In the genomic region with DNA sequence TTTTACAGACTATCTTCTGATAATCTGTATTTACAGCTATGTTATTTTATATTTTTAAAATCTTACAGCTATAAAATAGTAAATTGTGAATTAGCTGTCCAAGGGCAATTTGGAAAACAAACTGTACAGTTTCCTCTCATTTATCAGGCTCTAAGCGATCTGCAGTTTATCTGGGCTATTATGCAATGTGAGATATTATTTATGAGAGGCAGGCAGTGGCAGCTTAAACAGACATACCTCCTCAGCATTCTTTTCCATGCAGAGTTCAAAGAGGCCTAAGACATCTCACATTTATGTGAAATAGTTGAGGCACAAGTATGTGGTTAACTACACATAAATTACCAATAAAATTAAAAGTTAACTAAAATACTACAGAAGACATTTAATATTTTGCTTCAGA, we compare ENCODE assay signal across 24 cellular contexts. TPM values are rescaled to one million over a fixed set of nuclear protein-coding genes. Genes with fewer than 3 reads are reported as not detected.
DNase-seq lines count a peak whose midpoint lies in the region; ATAC-seq and TF ChIP-seq lines count a peak whose summit lies in the region.
"Had no signal": no experiment of that assay in that cellular context is flagged by ENCODE, and none has a peak within 500 bp of the region (broad histone marks: within the 10 kb centered on the region; RNA-seq: fewer than 3 reads in every experiment).

No MANE protein-coding gene starts in this region.

- ATAC-seq in Right ventricle myocardium superior (ENCODE audit: poor library complexity) (peak; percentile 22), right cardiac atrium (no peak), gastroesophageal sphincter (no peak)
- ATAC-seq in stimulated activated naive B cell treated with anti-CD40 and anti-IgM and Interleukin-4, amounts not matched to agents 10 μg/mL and 1 μg/mL and 100 μg/mL, for 72 hours (replicated peaks): no peak
- ATAC-seq in activated T-helper 17 cell treated with anti-CD3 and anti-CD28 coated beads, Interleukin-2, amount 50 U/mL, for 72 hours (replicated peaks): no peak
- ATAC-seq: A549, PC-3, right lobe of liver had no signal

- TF ChIP-seq POLR2A in gastroesophageal sphincter (IDR thresholded peaks at IDR 0.05) (no peak), tibial nerve (IDR thresholded peaks at IDR 0.05) (no peak)

- H3K27ac ChIP-seq in right cardiac atrium (ENCODE audit: low read length) (no peak overlapping the region), gastroesophageal sphincter (no peak overlapping the region), tibial nerve (no peak overlapping the region)
- H3K27ac ChIP-seq: A549, right lobe of liver, testis had no signal

- intact Hi-C loops in Right ventricle myocardium superior (cut with DNase I) (no loop called here), right cardiac atrium (cut with DNase I) (no loop called here)

- WGBS in right cardiac atrium: 30% methylated on average over 1 of the region's 1 CpG
- WGBS in gastroesophageal sphincter (ENCODE audit: low coverage in 1 of 2), 2 donors: 45 to 80% methylated on average over 1 of the region's 1 CpG
- WGBS in tibial nerve, 2 donors: 60 to 78% methylated on average over 1 of the region's 1 CpG

- H3K4me1 Mint-ChIP-seq in stimulated activated naive B cell treated with anti-CD40 and anti-IgM and Interleukin-4, amounts not matched to agents 10 μg/mL and 1 μg/mL and 100 μg/mL, for 72 hours: peaks cover 26 to 37% of the 10 kb centered on the region in 2 donors
- no peaks in the 10 kb centered on the region for H3K4me1 Mint-ChIP-seq in activated T-helper 17 cell treated with anti-CD3 and anti-CD28 coated beads, Interleukin-2, amount 50 U/mL, for 72 hours

- no peaks in the 10 kb centered on the region for H3K27me3 Mint-ChIP-seq in stimulated activated naive B cell treated with anti-CD40 and anti-IgM and Interleukin-4, amounts not matched to agents 10 μg/mL and 1 μg/mL and 100 μg/mL, for 72 hours
- H3K27me3 Mint-ChIP-seq in activated T-helper 17 cell treated with anti-CD3 and anti-CD28 coated beads, Interleukin-2, amount 50 U/mL, for 72 hours: no peaks in the 10 kb centered on the region

- H3K27ac Mint-ChIP-seq in stimulated activated naive B cell treated with anti-CD40 and anti-IgM and Interleukin-4, amounts not matched to agents 10 μg/mL and 1 μg/mL and 100 μg/mL, for 72 hours: no peak overlapping the region
- H3K27ac Mint-ChIP-seq in activated T-helper 17 cell treated with anti-CD3 and anti-CD28 coated beads, Interleukin-2, amount 50 U/mL, for 72 hours: no peak overlapping the region
- H3K27ac Mint-ChIP-seq: T-helper 1 cell treated with Interleukin-12 subunit alpha and Interleukin-12 subunit beta and Interleukin-4 antibody, amounts not matched to agents 30 μg/mL and 1 μg/mL, for 36 hours had no signal

- H3K4me1 ChIP-seq in right cardiac atrium (ENCODE audit: control insufficient read depth, insufficient read depth, low read length) (peaks cover 6% of the 10 kb centered on the region), gastroesophageal sphincter (no peaks in the 10 kb centered on the region), tibial nerve (peaks cover 0 to 10% (median 0%) of the 10 kb centered on the region in 4 donors)
- H3K4me1 ChIP-seq: A549, right lobe of liver had no signal

- H3K9me3 ChIP-seq in right cardiac atrium (ENCODE audit: control insufficient read depth, low read length) (no peaks in the 10 kb centered on the region), gastroesophageal sphincter (no peaks in the 10 kb centered on the region), tibial nerve (no peaks in the 10 kb centered on the region)
- H3K9me3 ChIP-seq: A549, right lobe of liver, testis had no signal

- no peak for TF ChIP-seq CTCF in gastroesophageal sphincter (IDR thresholded peaks at IDR 0.05)
- TF ChIP-seq CTCF in tibial nerve (IDR thresholded peaks at IDR 0.05): no peak

- TF ChIP-seq EP300 in gastroesophageal sphincter (IDR thresholded peaks at IDR 0.05): no peak
- TF ChIP-seq EP300 in tibial nerve (IDR thresholded peaks at IDR 0.05): no peak

- H3K36me3 ChIP-seq in gastroesophageal sphincter (peaks cover 0 to 5% of the 10 kb centered on the region in 2 donors), tibial nerve (peaks cover 0 to 16% (median 0%) of the 10 kb centered on the region in 3 donors)
- H3K36me3 ChIP-seq: right lobe of liver had no signal

- DNase-seq in Right ventricle myocardium superior (no peak), right cardiac atrium (no peak), NCI-H226 (peak; percentile 5), amniotic epithelial cell (ENCODE audit: low read depth) (peak; percentile 86), tibial nerve (ENCODE audit: low spot score in 2 of 2) (no peak)
- no peak for DNase-seq in stimulated activated naive B cell treated with anti-CD40 and anti-IgM and Interleukin-4, amounts not matched to agents 10 μg/mL and 1 μg/mL and 100 μg/mL, for 72 hours
- DNase-seq: activated CD4-positive, alpha-beta T cell treated with anti-CD3 and anti-CD28 coated beads, Interleukin-2, amount 50 U/mL, for 48 hours; activated gamma-delta T cell treated with Interleukin-2 at 50 U/mL for 16 hours; amygdala; C1 segment of cervical spinal cord; dorsolateral prefrontal cortex; EL; hippocampal formation; mammary epithelial cell; NCI-H1105; NCI-H524; occipital lobe; PC-3; right lobe of liver; testis had no signal

- H3K4me3 ChIP-seq in right cardiac atrium (ENCODE audit: low read length) (no peak overlapping the region), gastroesophageal sphincter (no peak overlapping the region), tibial nerve (no peak overlapping the region)
- H3K4me3 ChIP-seq: A549, right lobe of liver, testis had no signal

- H3K4me3 Mint-ChIP-seq in stimulated activated naive B cell treated with anti-CD40 and anti-IgM and Interleukin-4, amounts not matched to agents 10 μg/mL and 1 μg/mL and 100 μg/mL, for 72 hours: peak overlapping the region; percentile 41 to 45
- no peak overlapping the region for H3K4me3 Mint-ChIP-seq in activated T-helper 17 cell treated with anti-CD3 and anti-CD28 coated beads, Interleukin-2, amount 50 U/mL, for 72 hours
- H3K4me3 Mint-ChIP-seq: T-helper 1 cell treated with Interleukin-12 subunit alpha and Interleukin-12 subunit beta and Interleukin-4 antibody, amounts not matched to agents 30 μg/mL and 1 μg/mL, for 36 hours had no signal

- no peaks in the 10 kb centered on the region for H3K27me3 ChIP-seq in right cardiac atrium (ENCODE audit: control insufficient read depth, insufficient read depth)
- no peaks in the 10 kb centered on the region for H3K27me3 ChIP-seq in gastroesophageal sphincter
- H3K27me3 ChIP-seq in tibial nerve: no peaks in the 10 kb centered on the region
- H3K27me3 ChIP-seq: dorsolateral prefrontal cortex, right lobe of liver, testis had no signal

- peaks cover 14 to 30% of the 10 kb centered on the region in 2 donors for H3K36me3 Mint-ChIP-seq in stimulated activated naive B cell treated with anti-CD40 and anti-IgM and Interleukin-4, amounts not matched to agents 10 μg/mL and 1 μg/mL and 100 μg/mL, for 72 hours
- H3K36me3 Mint-ChIP-seq in activated T-helper 17 cell treated with anti-CD3 and anti-CD28 coated beads, Interleukin-2, amount 50 U/mL, for 72 hours (ENCODE audit: low read depth): no peaks in the 10 kb centered on the region

- no peaks in the 10 kb centered on the region for H3K9me3 Mint-ChIP-seq in stimulated activated naive B cell treated with anti-CD40 and anti-IgM and Interleukin-4, amounts not matched to agents 10 μg/mL and 1 μg/mL and 100 μg/mL, for 72 hours
- H3K9me3 Mint-ChIP-seq in activated T-helper 17 cell treated with anti-CD3 and anti-CD28 coated beads, Interleukin-2, amount 50 U/mL, for 72 hours: no peaks in the 10 kb centered on the region
- H3K9me3 Mint-ChIP-seq: T-helper 1 cell treated with Interleukin-12 subunit alpha and Interleukin-12 subunit beta and Interleukin-4 antibody, amounts not matched to agents 30 μg/mL and 1 μg/mL, for 36 hours had no signal

RNA-seq across cellular contexts. Expression of gene NIPSNAP3B, which starts 10.2 kb away (rescaled TPM):
- 29.9 TPM for total RNA-seq in Right ventricle myocardium superior
- 10 to 100 TPM; 19.5 to 24.6 (median 20.0) TPM for total RNA-seq in right cardiac atrium
- 20.4 TPM for polyA plus RNA-seq in right cardiac atrium
- total RNA-seq in gastroesophageal sphincter: 10 to 100 TPM in 1 of 4 donors, 1 to 10 TPM in 3; 1.7 to 10.1 (median 3.2) TPM
- total RNA-seq in activated T-helper 17 cell treated with anti-CD3 and anti-CD28 coated beads, Interleukin-2, amount 50 U/mL, for 72 hours: 1 to 10 TPM in 1 of 2 donors, under 1 TPM in 1; 0.48 to 1.6 TPM
- total RNA-seq in tibial nerve: 10 to 100 TPM in 1 of 4 donors, 1 to 10 TPM in 3; 2.4 to 11.1 (median 2.9) TPM

RNA-seq across cellular contexts. Expression of gene NIPSNAP3A, which starts 26.6 kb away (rescaled TPM):
- total RNA-seq in Right ventricle myocardium superior: 18.7 TPM
- 10 to 100 TPM; 14.3 to 23.0 (median 19.2) TPM for total RNA-seq in right cardiac atrium
- 25.5 TPM for polyA plus RNA-seq in right cardiac atrium
- 10 to 100 TPM; 21.9 to 42.0 (median 24.4) TPM for total RNA-seq in gastroesophageal sphincter
- total RNA-seq in activated T-helper 17 cell treated with anti-CD3 and anti-CD28 coated beads, Interleukin-2, amount 50 U/mL, for 72 hours: 10 to 100 TPM in 1 of 2 donors, 1 to 10 TPM in 1; 7.1 to 10.3 TPM
- total RNA-seq in tibial nerve: 10 to 100 TPM; 10.3 to 28.6 (median 16.6) TPM

Comparison
In these comparisons a context has a peak if more than half of its experiments do, and no peak if none do; other contexts are left out.
1. DNase-seq: peak in NCI-H226 (single experiment) and amniotic epithelial cell (single experiment); none in Right ventricle myocardium superior (single experiment), right cardiac atrium (0 of 3), stimulated activated naive B cell treated with anti-CD40 and anti-IgM and Interleukin-4, amounts not matched to agents 10 μg/mL and 1 μg/mL and 100 μg/mL, for 72 hours (single experiment) and tibial nerve (0 of 2).